In genomic region chr5:149834246-149834855, GRCh38 we compare ENCODE assay signal across 8 cellular contexts.
DNase-seq lines count a peak whose midpoint lies in the region; ATAC-seq and TF ChIP-seq lines count a peak whose summit lies in the region.

No MANE protein-coding gene starts in this region.

- no peak for TF ChIP-seq EP300 in Ishikawa (IDR thresholded peaks at IDR 0.05; ENCODE audit: borderline replicate concordance)

- DNase-seq in GM03348 (ENCODE audit: low spot score) (peak; percentile 88), RWPE1 (ENCODE audit: low spot score) (peak; percentile 64), Right ventricle myocardium superior (no peak), putamen (ENCODE audit: low spot score) (peak; percentile 45)
- DNase-seq in activated naive CD4-positive, alpha-beta T cell treated with anti-CD3 and anti-CD28 coated beads, Interleukin-2, amount 50 U/mL, for 16 hours = peak; percentile 43

- POLR2A ChIA-PET in RWPE1 (lab: Yijun Ruan, JAX; ENCODE audit: low non-redundant PET) = interaction anchor here (0.8 kb wide), 1 partner anchor 166 kb away, joined by 3 read pairs; the partner anchor contains the start of genes HMGXB3 and TIGD6

- peak overlapping the region; percentile 5; the same call in 1 of the 2 replicates for H3K27ac ChIP-seq in RWPE1

- ATAC-seq in Right ventricle myocardium superior (ENCODE audit: poor library complexity) = peak; percentile 38
- no peak for ATAC-seq in HG02870 (IDR thresholded peaks at IDR 0.05; ENCODE audit: unreplicated experiment)
- ATAC-seq in HG02938 (IDR thresholded peaks at IDR 0.05; ENCODE audit: unreplicated experiment) = no peak

- peak; percentile 88 for TF ChIP-seq RAD21 in Ishikawa (IDR thresholded peaks at IDR 0.05; ENCODE audit: low read depth)

- CTCF ChIA-PET in RWPE1 (lab: Yijun Ruan, JAX) = interaction anchor here (0.5 to 12.9 kb wide), 31 partner anchors 9 to 532 kb away, joined by 3 to 130 read pairs (median 3); partner anchors contain the start of genes PPARGC1B and SLC26A2

- intact Hi-C loops in Right ventricle myocardium superior (cut with DNase I) = loop anchor here (5.0 kb wide), 2 partner anchors 158 to 177 kb away; no protein-coding TSS in a partner anchor

- peak; percentile 82 for TF ChIP-seq CTCF in RWPE1 (conservative IDR thresholded peaks at IDR 0.05; ENCODE audit: low read depth)

TF ChIP-seq in Ishikawa, 13 proteins besides CTCF, POLR2A, EP300 and RAD21:
- no peak for TF ChIP-seq CEBPB (IDR thresholded peaks at IDR 0.05)
